In genomic region chr9:135009051-135009560, GRCh38 we compare ENCODE assay signal across 23 cellular contexts.
"Had no signal": no experiment of that assay in that cellular context is flagged by ENCODE, and none has a peak within 500 bp of the region (broad histone marks: within the 10 kb centered on the region; RNA-seq: fewer than 3 reads in every experiment).

No MANE protein-coding gene starts in this region.

- H2AFZ ChIP-seq: neural progenitor cell had no signal

- H3K36me3 Mint-ChIP-seq: memory B cell; neural progenitor cell; stimulated activated memory B cell treated with anti-CD40 and anti-IgM and Interleukin-4, amounts not matched to agents 10 μg/mL and 1 μg/mL and 100 μg/mL, for 72 hours; type B pancreatic cell had no signal

- FAIRE-seq: colon, frontal cortex, urothelium cell line had no signal

- H3K4me3 ChIP-seq: dorsolateral prefrontal cortex, lung, neural progenitor cell, prostate gland, sigmoid colon, testis, tibial artery had no signal

- H3K4me1 Mint-ChIP-seq: memory B cell; nephron; neural progenitor cell; stimulated activated memory B cell treated with anti-CD40 and anti-IgM and Interleukin-4, amounts not matched to agents 10 μg/mL and 1 μg/mL and 100 μg/mL, for 72 hours had no signal

- H3K4me3 Mint-ChIP-seq: memory B cell; nephron; neural progenitor cell; stimulated activated memory B cell treated with anti-CD40 and anti-IgM and Interleukin-4, amounts not matched to agents 10 μg/mL and 1 μg/mL and 100 μg/mL, for 72 hours; type B pancreatic cell had no signal

- H3K9me3 ChIP-seq: prostate gland, sigmoid colon, testis, tibial artery had no signal

- ATAC-seq: right cardiac atrium; stimulated activated memory B cell treated with anti-CD40 and anti-IgM and Interleukin-4, amounts not matched to agents 10 μg/mL and 1 μg/mL and 100 μg/mL, for 72 hours; stimulated activated naive CD8-positive, alpha-beta T cell treated with anti-CD3 and anti-CD28 coated beads, Interleukin-15, Interleukin-2, amounts not matched to agents 100 U/mL and 50 U/mL, for 24 hours had no signal

- H3K27ac ChIP-seq: dorsolateral prefrontal cortex, neural progenitor cell, prostate gland, sigmoid colon, testis, tibial artery had no signal

- H3K4me1 ChIP-seq: neural progenitor cell, prostate gland, sigmoid colon, testis, tibial artery had no signal

- H3K9ac ChIP-seq: neural progenitor cell had no signal

- H3K27me3 Mint-ChIP-seq: type B pancreatic cell had no signal

- H3K27me3 ChIP-seq: neural progenitor cell, testis had no signal

- H3K9me3 Mint-ChIP-seq: memory B cell; nephron; stimulated activated memory B cell treated with anti-CD40 and anti-IgM and Interleukin-4, amounts not matched to agents 10 μg/mL and 1 μg/mL and 100 μg/mL, for 72 hours; type B pancreatic cell had no signal

- H3K4me2 ChIP-seq: neural progenitor cell had no signal

- H3K36me3 ChIP-seq: neural progenitor cell, prostate gland, sigmoid colon, tibial artery had no signal

- DNase-seq: cerebellar nuclear complex; effector CD4-positive, alpha-beta T cell; head of caudate nucleus; kidney glomerular epithelial cell; nucleus accumbens; right cardiac atrium; sigmoid colon; stimulated activated CD4-positive, alpha-beta T cell treated with anti-CD3 and anti-CD28 coated beads, Interleukin-4, amount 100 ng/mL, for 4 hours; stimulated activated naive CD8-positive, alpha-beta T cell treated with anti-CD3 and anti-CD28 coated beads, Interleukin-15, Interleukin-2, amounts not matched to agents 100 U/mL and 50 U/mL, for 24 hours; substantia nigra; testis; tibial artery had no signal

- H3K27ac Mint-ChIP-seq: memory B cell; stimulated activated memory B cell treated with anti-CD40 and anti-IgM and Interleukin-4, amounts not matched to agents 10 μg/mL and 1 μg/mL and 100 μg/mL, for 72 hours; type B pancreatic cell had no signal
